ENCODE assay signal across 8 cellular contexts in genomic region chr5:68239485-68239884, GRCh38. TPM values are rescaled to one million over a fixed set of nuclear protein-coding genes. Genes with fewer than 3 reads are reported as not detected.
DNase-seq lines count a peak whose midpoint lies in the region; ATAC-seq and TF ChIP-seq lines count a peak whose summit lies in the region.

No MANE protein-coding gene starts in this region.

- H3K4me3 ChIP-seq in ACC112 (ENCODE audit: low read depth, low read length) (no peak overlapping the region; the same call in 1 of the 2 replicates), mucosa of descending colon (no peak overlapping the region)

- H3K9me3 Mint-ChIP-seq in central memory CD8-positive, alpha-beta T cell: no peaks in the 10 kb centered on the region

- H2AFZ ChIP-seq in ACC112 (ENCODE audit: low read length, unreplicated experiment): no peak overlapping the region

- peak overlapping the region; percentile 52; the same call in 1 of the 2 replicates for H3K27ac ChIP-seq in ACC112 (ENCODE audit: low read depth, low read length)

- no peaks in the 10 kb centered on the region for H3K27me3 Mint-ChIP-seq in central memory CD8-positive, alpha-beta T cell

- H3K9me3 ChIP-seq in mucosa of descending colon: no peaks in the 10 kb centered on the region

- no peaks in the 10 kb centered on the region for H3K27me3 ChIP-seq in ACC112 (ENCODE audit: insufficient read depth, low read length)

- H3K79me2 ChIP-seq in ACC112 (ENCODE audit: control insufficient read depth, insufficient read depth, low read length, unreplicated experiment): peaks cover 3% of the 10 kb centered on the region

- peak overlapping the region; percentile 17 for H3K4me3 Mint-ChIP-seq in central memory CD8-positive, alpha-beta T cell

- intact Hi-C loops in mucosa of descending colon (cut with DNase I, micrococcal nuclease): no loop called here

- H3K4me1 Mint-ChIP-seq in central memory CD8-positive, alpha-beta T cell: peaks cover 73% of the 10 kb centered on the region

- H3K4me1 ChIP-seq in ACC112 (ENCODE audit: control insufficient read depth, insufficient read depth, low read length, unreplicated experiment) (peaks cover 34% of the 10 kb centered on the region), mucosa of descending colon (ENCODE audit: low read depth) (peaks cover 24% of the 10 kb centered on the region)

- peaks cover 11% of the 10 kb centered on the region for H3K36me3 Mint-ChIP-seq in central memory CD8-positive, alpha-beta T cell (ENCODE audit: insufficient read depth)

- TF ChIP-seq CTCF in mucosa of descending colon (IDR thresholded peaks at IDR 0.05): no peak

- H3K27ac Mint-ChIP-seq in central memory CD8-positive, alpha-beta T cell (ENCODE audit: low read depth): peak overlapping the region; percentile 68

- H3K36me3 ChIP-seq in ACC112 (ENCODE audit: insufficient read depth, low read length) (0 out of 2 replicates have a peak, but pooled peaks cover 5% of the 10 kb centered on the region), mucosa of descending colon (ENCODE audit: low read depth) (no peaks in the 10 kb centered on the region)

- peak; percentile 96 for ATAC-seq in GM19397 (IDR thresholded peaks at IDR 0.05; ENCODE audit: unreplicated experiment)
- peak; percentile 91 for ATAC-seq in HG03521 (IDR thresholded peaks at IDR 0.05; ENCODE audit: unreplicated experiment)
- peak; percentile 99 for ATAC-seq in central memory CD8-positive, alpha-beta T cell (replicated peaks; ENCODE audit: extremely low read depth, poor library complexity, severe bottlenecking)
- ATAC-seq in mucosa of descending colon: peak; percentile 90

- peak; percentile 54 for DNase-seq in activated CD4-positive, CD25-positive, alpha-beta regulatory T cell treated with anti-CD3 and anti-CD28 coated beads, Interleukin-2, amount 50 U/mL, for 72 hours
- DNase-seq in central memory CD8-positive, alpha-beta T cell (ENCODE audit: low spot score in 2 of 2): peak; percentile 62 to 77
- DNase-seq in mucosa of descending colon (peak; percentile 69 to 86 (median 71)), DMS79 (lab: John Stamatoyannopoulos, UW) (no peak)
- DNase-seq in stimulated activated CD8-positive, alpha-beta memory T cell treated with anti-CD3 and anti-CD28 coated beads, Interleukin-2, amount 100 ng/mL, for 48 hours (ENCODE audit: low read depth in 2 of 2): peak; percentile 66 to 68

RNA-seq across cellular contexts. Expression of gene PIK3R1, which starts 23.9 kb away (rescaled TPM):
- 100 to 1,000 TPM in 1 of 3 donors, 10 to 100 TPM in 2; 66.7 to 197 (median 74.9) TPM for total RNA-seq in mucosa of descending colon
